ENCODE assay signal across 8 cellular contexts in genomic region chr20:44080646-44081267, GRCh38.
A peak's percentile ranks its signal among the peaks of the same experiment; 100 is the strongest.
DNase-seq lines count a peak whose midpoint lies in the region; ATAC-seq and FAIRE-seq lines count a peak whose summit lies in the region.

No MANE protein-coding gene starts in this region.

- H3K27me3 Mint-ChIP-seq in T-helper 17 cell, result no peaks in the 10 kb centered on the region

- no peak overlapping the region for H3K27ac ChIP-seq in small intestine (ENCODE audit: low read depth in 1 of 2, low read length in 1 of 2)

- H3K4me1 ChIP-seq in HAP-1, result no peaks in the 10 kb centered on the region
- H3K4me1 ChIP-seq in small intestine (ENCODE audit: control insufficient read depth in 2 of 2, insufficient read depth in 1 of 2, low read depth in 1 of 2, low read length in 1 of 2), result no peaks in the 10 kb centered on the region

- ATAC-seq in T-helper 17 cell (peak; percentile 98), HG02970 (IDR thresholded peaks at IDR 0.05; ENCODE audit: low FRiP score, unreplicated experiment) (no peak)

- H3K4me3 Mint-ChIP-seq in T-helper 17 cell, result no peak overlapping the region

- no peaks in the 10 kb centered on the region for H3K36me3 Mint-ChIP-seq in T-helper 17 cell (ENCODE audit: low read depth)

- in situ Hi-C loops in HAP-1 (cut with MboI; ENCODE audit: low sequenced_read_pairs), result loop anchor here (5.0 to 10.0 kb wide), 2 partner anchors 328 to 546 kb away; no protein-coding TSS in a partner anchor

- H3K9me3 ChIP-seq in HAP-1, result no peaks in the 10 kb centered on the region
- H3K9me3 ChIP-seq in T-helper 17 cell (ENCODE audit: control insufficient read depth, low read length, poor library complexity, severe bottlenecking), result no peaks in the 10 kb centered on the region
- no peaks in the 10 kb centered on the region for H3K9me3 ChIP-seq in small intestine (ENCODE audit: control insufficient read depth, low read depth)

- H3K36me3 ChIP-seq in HAP-1 (replicated peaks) (no peaks in the 10 kb centered on the region), small intestine (ENCODE audit: control insufficient read depth in 2 of 2, insufficient read depth in 2 of 2, low read length in 2 of 2) (no peaks in the 10 kb centered on the region)

- FAIRE-seq in small intestine (lab: Jason Lieb, UNC), result no peak

- H3K27ac Mint-ChIP-seq in T-helper 17 cell, result peak overlapping the region; percentile 27

- DNase-seq in DMS53 treated with DMSO at 0.1 percent for 48 hours (lab: John Stamatoyannopoulos, UW; ENCODE audit: unreplicated experiment) (peak; percentile 76), HAP-1 (ENCODE audit: low spot score in 2 of 2) (peak; percentile 64 to 77), NCI-H1436 (lab: John Stamatoyannopoulos, UW) (peak; percentile 71), T-helper 17 cell (peak; percentile 37 to 72 (median 57)), anterior cingulate cortex (lab: John Stamatoyannopoulos, UW) (peak in 49 of 58 donors; percentile 7 to 83 (median 45)), hepatic stellate cell (ENCODE audit: low spot score) (peak; percentile 83), small intestine (peak; percentile 80)

- peaks cover 7% of the 10 kb centered on the region for H3K4me1 Mint-ChIP-seq in T-helper 17 cell

- WGBS in small intestine, 3 donors, result 11 to 21% (median 19%) methylated on average over 8 of the region's 8 CpGs

- H3K4me3 ChIP-seq in HAP-1 (no peak overlapping the region), small intestine (ENCODE audit: low read depth in 1 of 2, low read length in 2 of 2) (no peak overlapping the region)

- H3K27me3 ChIP-seq in HAP-1 (ENCODE audit: low read depth) (no peaks in the 10 kb centered on the region), small intestine (ENCODE audit: control insufficient read depth in 2 of 2, insufficient read depth in 2 of 2, low read length in 2 of 2) (no peaks in the 10 kb centered on the region)
